ENCODE assay signal across 1 cellular context in genomic region chr17:69468211-69468610, GRCh38.
TF ChIP-seq lines count a peak whose summit lies in the region.

No MANE protein-coding gene starts in this region.

TF ChIP-seq in HEK293, 187 proteins besides CTCF, POLR2A, EP300 and RAD21 (continued from another document):
- TF ChIP-seq PRDM4 (tag by site-specific recombination; IDR thresholded peaks at IDR 0.05) (peak; percentile 89), PRDM6 (tag by site-specific recombination; IDR thresholded peaks at IDR 0.05) (peak; percentile 78), BCL6B (tag by site-specific recombination; IDR thresholded peaks at IDR 0.05) (peak; percentile 55; the same call in 1 of the 2 replicates), ZIC2 (tag by site-specific recombination; IDR thresholded peaks at IDR 0.05) (no peak)
